In genomic region chrX:9781941-9782340, GRCh38 we compare ENCODE assay signal across 24 cellular contexts. TPM values are rescaled to one million over a fixed set of nuclear protein-coding genes. Genes with fewer than 3 reads are reported as not detected.
A peak's percentile ranks its signal among the peaks of the same experiment; 100 is the strongest.
DNase-seq lines count a peak whose midpoint lies in the region; ATAC-seq and TF ChIP-seq lines count a peak whose summit lies in the region.
"Had no signal": no experiment of that assay in that cellular context is flagged by ENCODE, and none has a peak within 500 bp of the region (broad histone marks: within the 10 kb centered on the region; RNA-seq: fewer than 3 reads in every experiment).

No MANE protein-coding gene starts in this region.

- H3K36me3 Mint-ChIP-seq in endodermal cell (ENCODE audit: low read depth), result peaks cover 11% of the 10 kb centered on the region
- H3K36me3 Mint-ChIP-seq: CD8-positive, alpha-beta T cell had no signal

- H3K27me3 ChIP-seq in PC-9 (ENCODE audit: insufficient read depth, low read depth), result no peaks in the 10 kb centered on the region
- H3K27me3 ChIP-seq in foreskin keratinocyte, result no peaks in the 10 kb centered on the region
- H3K27me3 ChIP-seq in endodermal cell (ENCODE audit: control insufficient read depth, insufficient read depth, low read length, poor library complexity, severe bottlenecking), result no peaks in the 10 kb centered on the region

- H3F3A ChIP-seq in PC-9 (ENCODE audit: insufficient read depth, low read depth), result no peaks in the 10 kb centered on the region

- H4K20me1 ChIP-seq in PC-9 (ENCODE audit: insufficient read depth), result no peaks in the 10 kb centered on the region

- H3K9me2 ChIP-seq in PC-9 (ENCODE audit: insufficient read depth), result no peaks in the 10 kb centered on the region

- no peak overlapping the region for H3K27ac Mint-ChIP-seq in endodermal cell
- H3K27ac Mint-ChIP-seq: CD8-positive, alpha-beta T cell; GM23338 had no signal

- no peaks in the 10 kb centered on the region for H3K4me1 Mint-ChIP-seq in endodermal cell
- H3K4me1 Mint-ChIP-seq: GM23338 had no signal

- H3K4me3 ChIP-seq in PC-9 (no peak overlapping the region), endodermal cell (ENCODE audit: low read length) (no peak overlapping the region)
- H3K4me3 ChIP-seq: GM23338 had no signal

- CTCF ChIA-PET in PC-9 (lab: Charles Lee), result no interaction called here

- H3K4me1 ChIP-seq in PC-9 (replicated peaks; ENCODE audit: insufficient read depth) (no peaks in the 10 kb centered on the region), foreskin keratinocyte (no peaks in the 10 kb centered on the region), endodermal cell (ENCODE audit: control insufficient read depth, insufficient read depth, low read length) (no peaks in the 10 kb centered on the region)

- no peak overlapping the region for H3K9ac ChIP-seq in endodermal cell (ENCODE audit: extremely low read depth, low read length, poor library complexity, severe bottlenecking)

- no peak overlapping the region for H2AFZ ChIP-seq in PC-9
- H2AFZ ChIP-seq: GM23338 had no signal

- no peaks in the 10 kb centered on the region for H3K79me2 ChIP-seq in PC-9 (ENCODE audit: low read depth)

- TF ChIP-seq CTCF in PC-9 (conservative IDR thresholded peaks at IDR 0.05) (no peak), foreskin keratinocyte (conservative IDR thresholded peaks at IDR 0.05) (no peak), endodermal cell (conservative IDR thresholded peaks at IDR 0.05) (no peak)

- no TSS peak for BruUV-seq in PC-9 (replicated peaks; lab: Mats Ljungman, UMichigan)

- H3K36me3 ChIP-seq in PC-9 (ENCODE audit: low read depth) (no peaks in the 10 kb centered on the region), endodermal cell (ENCODE audit: control insufficient read depth, insufficient read depth, low read length) (no peaks in the 10 kb centered on the region)

- no peaks in the 10 kb centered on the region for H3K9me3 ChIP-seq in PC-9 (ENCODE audit: insufficient read depth, low read depth)
- H3K9me3 ChIP-seq in endodermal cell (ENCODE audit: control insufficient read depth, low read length), result no peaks in the 10 kb centered on the region

- H3K27me3 Mint-ChIP-seq in endodermal cell (ENCODE audit: insufficient read depth), result no peaks in the 10 kb centered on the region

- no peak overlapping the region for H3K27ac ChIP-seq in PC-9
- no peak overlapping the region for H3K27ac ChIP-seq in foreskin keratinocyte
- no peak overlapping the region for H3K27ac ChIP-seq in endodermal cell (ENCODE audit: low read depth, low read length)

- intact Hi-C loops in PC-9 (cut with micrococcal nuclease; ENCODE audit: unreplicated experiment), result no loop called here

- DNase-seq in A172 (ENCODE audit: low spot score) (peak; percentile 46), HT1080 (ENCODE audit: low read depth) (peak; percentile 12), PC-9 (no peak), foreskin keratinocyte (no peak), cerebellar cortex (ENCODE audit: low spot score) (no peak), endodermal cell (no peak), nucleus accumbens (lab: John Stamatoyannopoulos, UW) (no peak)
- DNase-seq: 8988T; AML-193; C1 segment of cervical spinal cord; CD8-positive, alpha-beta T cell; GDM1; Kasumi-1; MM.1S; NCI-H1048; NCI-H1436; NCI-H1930; NCI-H2227 treated with DMSO at 0.1 percent for 48 hours; NCI-H510A treated with DMSO at 0.1 percent for 48 hours; NCI-H748 treated with DMSO at 0.1 percent for 48 hours; NK-92 treated with Interleukin-12 subunit alpha and Interleukin-12 subunit beta, amount 100 ng/mL, for 24 hours; Right ventricle myocardium superior had no signal

- peaks cover 68% of the 10 kb centered on the region for H3K9me3 Mint-ChIP-seq in endodermal cell
- H3K9me3 Mint-ChIP-seq: CD8-positive, alpha-beta T cell; GM23338 had no signal

- no peak overlapping the region for H3K4me3 Mint-ChIP-seq in endodermal cell
- H3K4me3 Mint-ChIP-seq: CD8-positive, alpha-beta T cell; GM23338 had no signal

- 92 to 93% methylated on average over 2 to 6 of the region's 7 CpGs for whole genome bisulfite sequencing in endodermal cell (ENCODE audit: insufficient coverage in 1 of 2, insufficient read length in 1 of 2), 2 experiments

- peak; percentile 22 for ATAC-seq in foreskin keratinocyte
- no peak for ATAC-seq in activated CD4-positive, CD25-positive, alpha-beta regulatory T cell treated with anti-CD3 and anti-CD28 coated beads, Interleukin-2, amount 50 U/mL, for 24 hours
- ATAC-seq: CD8-positive, alpha-beta T cell; GM23338 had no signal

- POLR2A ChIA-PET in PC-9 (lab: Charles Lee; ENCODE audit: unreplicated experiment), result no interaction called here

- 0 out of 2 replicates have a peak overlapping the region, but pooled peaks have one; percentile 4 for H3K4me2 ChIP-seq in PC-9
- H3K4me2 ChIP-seq: GM23338 had no signal

RNA-seq across cellular contexts. Expression of gene SHROOM2, which starts 4.3 kb away (rescaled TPM):
- total RNA-seq in A172 (2014; rRNA removed; shearing (Covaris generic)), result 1.4 and 2.8 TPM in 2 replicates
- 2.1 and 3.2 TPM in 2 replicates for total RNA-seq in HT1080 (2014; rRNA removed; shearing (Covaris generic))
- polyA plus RNA-seq in HT1080 (2015; cell fraction: cytosol; rRNA removed), result 7.0 and 8.2 TPM in 2 replicates
- 6.4 and 8.7 TPM in 2 replicates for polyA plus RNA-seq in HT1080 (2015; cell fraction: nucleus; rRNA removed)
- total RNA-seq in PC-9 (2021) (0.05 and 0.17 TPM in 2 replicates), foreskin keratinocyte (6.4 and 7.3 TPM in 2 replicates), endodermal cell (10 to 100 TPM; 14.4 to 15.4 TPM)
- polyA plus RNA-seq in foreskin keratinocyte, result 2.5 and 3.2 TPM in 2 replicates
- 11.5 TPM for polyA plus RNA-seq in endodermal cell (2013, experiment 1 of 2)
- polyA plus RNA-seq in endodermal cell (2013, experiment 2 of 2), result 12.4 TPM
- total RNA-seq: CD8-positive, alpha-beta T cell had no signal

RNA-seq across cellular contexts. Expression of gene GPR143, which starts 16.3 kb away (rescaled TPM):
- 0.98 and 1.4 TPM in 2 replicates for total RNA-seq in A172 (2014; rRNA removed; shearing (Covaris generic))
- total RNA-seq in HT1080 (2014; rRNA removed; shearing (Covaris generic)), result 0.59 and 2.1 TPM in 2 replicates
- 0.33 and 0.60 TPM in 2 replicates for polyA plus RNA-seq in HT1080 (2015; cell fraction: cytosol; rRNA removed)
- 0.35 and 0.36 TPM in 2 replicates for polyA plus RNA-seq in HT1080 (2015; cell fraction: nucleus; rRNA removed)
- total RNA-seq in PC-9 (2021), result not detected in 2 replicates
- 1.2 and 1.3 TPM in 2 replicates for total RNA-seq in foreskin keratinocyte
- polyA plus RNA-seq in foreskin keratinocyte, result 0.93 and 1.3 TPM in 2 replicates
- total RNA-seq in endodermal cell, result 10 to 100 TPM; 11.7 to 13.5 TPM
- 4.4 TPM for polyA plus RNA-seq in endodermal cell (2013, experiment 1 of 2)
- 4.3 TPM for polyA plus RNA-seq in endodermal cell (2013, experiment 2 of 2)
- total RNA-seq: CD8-positive, alpha-beta T cell; Right ventricle myocardium superior had no signal

Comparison
In these comparisons a context has a peak if more than half of its experiments do, and no peak if none do; other contexts are left out.
1. DNase-seq: peak in A172 (single experiment) and HT1080 (single experiment); none in PC-9 (0 of 2), foreskin keratinocyte (0 of 2), cerebellar cortex (single experiment), endodermal cell (single experiment) and nucleus accumbens (0 of 56).